ENCODE assay signal across 16 cellular contexts in genomic region chr20:13571662-13572061, GRCh38.
DNase-seq lines count a peak whose midpoint lies in the region; ATAC-seq and TF ChIP-seq lines count a peak whose summit lies in the region.
"Had no signal": no experiment of that assay in that cellular context is flagged by ENCODE, and none has a peak within 500 bp of the region (broad histone marks: within the 10 kb centered on the region; RNA-seq: fewer than 3 reads in every experiment).

No MANE protein-coding gene starts in this region.

- H3K4me1 Mint-ChIP-seq in H9, result peaks cover 14 to 24% of the 10 kb centered on the region in 2 experiments
- H3K4me1 Mint-ChIP-seq: CD4-positive, alpha-beta memory T cell had no signal

- H2BK5ac ChIP-seq in H9 (ENCODE audit: insufficient read length, low read length) (no peak overlapping the region), mesenchymal stem cell (ENCODE audit: low read depth, low read length, poor library complexity, severe bottlenecking) (peak overlapping the region; percentile 9)

- H3K18ac ChIP-seq in H9 (ENCODE audit: insufficient read length, low read depth, low read length), result no peak overlapping the region
- no peak overlapping the region for H3K18ac ChIP-seq in mesenchymal stem cell (ENCODE audit: low read depth in 1 of 2, low read length in 2 of 2)

- H3K56ac ChIP-seq in H9 (ENCODE audit: insufficient read length, low read depth, low read length), result no peak overlapping the region

- H3K36me3 ChIP-seq in mesenchymal stem cell (ENCODE audit: control insufficient read depth in 1 of 2, insufficient read depth in 2 of 2, low read depth in 1 of 2, low read length in 2 of 2), result peaks cover 0 to 5% of the 10 kb centered on the region in 2 experiments

- no peak for TF ChIP-seq CTCF in H9 (conservative IDR thresholded peaks at IDR 0.05)

- no peaks in the 10 kb centered on the region for H3K9me3 ChIP-seq in H9 (ENCODE audit: control insufficient read depth, low read depth, low read length)
- H3K9me3 ChIP-seq in mesenchymal stem cell (ENCODE audit: control insufficient read depth, low read length), result no peaks in the 10 kb centered on the region
- H3K9me3 ChIP-seq: BE2C had no signal

- DNase-seq in H9, result no peak
- peak; percentile 2 for DNase-seq in foreskin melanocyte
- DNase-seq in mesenchymal stem cell, result no peak
- no peak for DNase-seq in NCI-H774 (lab: John Stamatoyannopoulos, UW)
- no peak for DNase-seq in NCI-H446 treated with DMSO at 0.1 percent for 48 hours (lab: John Stamatoyannopoulos, UW)
- DNase-seq: BE2C; CD4-positive, alpha-beta memory T cell; DMS79; EL; GDM1; GM23248 had no signal

- H3K9ac ChIP-seq in H9 (ENCODE audit: extremely low read depth, insufficient read length, low read length), result no peak overlapping the region
- no peak overlapping the region for H3K9ac ChIP-seq in mesenchymal stem cell (ENCODE audit: low read length)
- H3K9ac ChIP-seq: GM23248 had no signal

- no peak overlapping the region for H3K4me3 ChIP-seq in mesenchymal stem cell (ENCODE audit: insufficient read depth in 1 of 2, low read depth in 1 of 2, low read length in 2 of 2)
- H3K4me3 ChIP-seq: A549, GM23248, K562 had no signal

- H3K14ac ChIP-seq in H9 (ENCODE audit: insufficient read depth, low read length) (no peak overlapping the region), mesenchymal stem cell (ENCODE audit: low read length in 2 of 2) (no peak overlapping the region)

- H3K27ac ChIP-seq in H9 (ENCODE audit: insufficient read length, low read depth, low read length), result no peak overlapping the region
- no peak overlapping the region for H3K27ac ChIP-seq in mesenchymal stem cell (ENCODE audit: low read length, poor library complexity, severe bottlenecking)
- H3K27ac ChIP-seq: A549, C4-2B, GM23248 had no signal

- H4K8ac ChIP-seq in H9 (replicated peaks; ENCODE audit: insufficient read length, low read depth, low read length) (no peak overlapping the region), mesenchymal stem cell (ENCODE audit: low read length) (no peak overlapping the region)

- H3K4me1 ChIP-seq in H9 (ENCODE audit: insufficient read depth, low read length), result no peaks in the 10 kb centered on the region
- no peaks in the 10 kb centered on the region for H3K4me1 ChIP-seq in mesenchymal stem cell (ENCODE audit: control insufficient read depth, insufficient read depth, low read depth, low read length)
- H3K4me1 ChIP-seq: A549, BE2C had no signal

- H3K36me3 Mint-ChIP-seq in H9 (ENCODE audit: insufficient read depth in 1 of 3, low read depth in 3 of 3), result peaks cover 16 to 24% (median 21%) of the 10 kb centered on the region in 3 experiments

- H2BK20ac ChIP-seq in H9 (ENCODE audit: low read depth, low read length, poor library complexity, severe bottlenecking), result no peak overlapping the region

- H3K27ac Mint-ChIP-seq in H9, result peak overlapping the region; percentile 47 to 86 (median 68); a peak in 5 of 7 replicates

- H2AK5ac ChIP-seq in H9 (ENCODE audit: insufficient read length, low read length) (no peak overlapping the region), mesenchymal stem cell (ENCODE audit: low read length, severe bottlenecking) (no peak overlapping the region)

- no peaks in the 10 kb centered on the region for H3K79me2 ChIP-seq in H9 (ENCODE audit: insufficient read depth, low read length)

- H3K4ac ChIP-seq in H9 (ENCODE audit: low read depth, low read length), result no peak overlapping the region
- H3K4ac ChIP-seq in mesenchymal stem cell (ENCODE audit: low read depth in 1 of 2, low read length in 2 of 2), result no peak overlapping the region

- no peak overlapping the region for H4K91ac ChIP-seq in H9 (ENCODE audit: insufficient read length, low read depth, low read length)
- H4K91ac ChIP-seq in mesenchymal stem cell (ENCODE audit: low read length), result no peak overlapping the region

- H3K27me3 ChIP-seq in H9 (ENCODE audit: insufficient read depth, low read length) (no peaks in the 10 kb centered on the region), mesenchymal stem cell (ENCODE audit: control insufficient read depth in 1 of 2, insufficient read depth in 1 of 2, low read length in 2 of 2) (no peaks in the 10 kb centered on the region)
- H3K27me3 ChIP-seq: BE2C had no signal

- no peak overlapping the region for H4K5ac ChIP-seq in H9 (ENCODE audit: insufficient read length, low read depth, low read length)

- ATAC-seq in GM18870 (IDR thresholded peaks at IDR 0.05; ENCODE audit: unreplicated experiment), result no peak
- ATAC-seq: A549, HCT116, K562 had no signal

- H3K9me3 Mint-ChIP-seq in H9, result peaks cover 11 to 12% of the 10 kb centered on the region in 2 experiments

- H3K79me1 ChIP-seq in H9 (ENCODE audit: insufficient read depth, low read depth, low read length, poor library complexity, severe bottlenecking) (no peaks in the 10 kb centered on the region), mesenchymal stem cell (replicated peaks; ENCODE audit: low read length, poor library complexity, severe bottlenecking) (peaks cover 2% of the 10 kb centered on the region)

- no peaks in the 10 kb centered on the region for H3K27me3 Mint-ChIP-seq in H9 (ENCODE audit: low read depth)
- H3K27me3 Mint-ChIP-seq: CD4-positive, alpha-beta memory T cell had no signal

- H3K23ac ChIP-seq in H9 (ENCODE audit: insufficient read length, low read depth, low read length) (no peak overlapping the region), mesenchymal stem cell (ENCODE audit: low read length in 2 of 2) (no peak overlapping the region)

- H3K4me3 Mint-ChIP-seq in H9, result no peak overlapping the region
- H3K4me3 Mint-ChIP-seq: CD4-positive, alpha-beta memory T cell had no signal

- no peak overlapping the region for H3T11ph ChIP-seq in H9 (ENCODE audit: low read length)

- H2BK15ac ChIP-seq in H9 (ENCODE audit: low read depth, low read length), result no peak overlapping the region
- no peak overlapping the region for H2BK15ac ChIP-seq in mesenchymal stem cell (ENCODE audit: low read depth, poor library complexity, severe bottlenecking)

- H3K4me2 ChIP-seq in H9 (ENCODE audit: insufficient read depth, insufficient read length, low read length), result no peak overlapping the region
- no peak overlapping the region for H3K4me2 ChIP-seq in mesenchymal stem cell (ENCODE audit: low read length, poor library complexity, severe bottlenecking)
- H3K4me2 ChIP-seq: A549 had no signal

- WGBS in H9 (ENCODE audit: extremely low coverage, insufficient read length, low lambda C conversion rate), result no CpG with 5 or more reads among the region's 2 CpGs
- WGBS in mesenchymal stem cell, result 88% methylated on average over 2 of the region's 2 CpGs

- no peaks in the 10 kb centered on the region for H4K20me1 ChIP-seq in H9 (ENCODE audit: control insufficient read depth, insufficient read depth, insufficient read length)

- H3K23me2 ChIP-seq in H9 (ENCODE audit: insufficient read length, low read depth, low read length, poor library complexity, severe bottlenecking), result no peaks in the 10 kb centered on the region

- H2AFZ ChIP-seq in H9 (ENCODE audit: low read length), result no peak overlapping the region
- H2AFZ ChIP-seq in mesenchymal stem cell (ENCODE audit: low read depth, low read length), result no peak overlapping the region
- H2AFZ ChIP-seq: GM23248 had no signal

- no peak overlapping the region for H2BK12ac ChIP-seq in H9 (ENCODE audit: insufficient read length, low read depth, low read length)
- no peak overlapping the region for H2BK12ac ChIP-seq in mesenchymal stem cell (ENCODE audit: low read length in 2 of 2)

- H2BK120ac ChIP-seq in H9 (ENCODE audit: low read depth, low read length, poor library complexity, severe bottlenecking), result no peak overlapping the region
- H2BK120ac ChIP-seq in mesenchymal stem cell (ENCODE audit: low read depth, low read length), result no peak overlapping the region
